20 cellular contexts compared by ENCODE assay signal in the genomic region with DNA sequence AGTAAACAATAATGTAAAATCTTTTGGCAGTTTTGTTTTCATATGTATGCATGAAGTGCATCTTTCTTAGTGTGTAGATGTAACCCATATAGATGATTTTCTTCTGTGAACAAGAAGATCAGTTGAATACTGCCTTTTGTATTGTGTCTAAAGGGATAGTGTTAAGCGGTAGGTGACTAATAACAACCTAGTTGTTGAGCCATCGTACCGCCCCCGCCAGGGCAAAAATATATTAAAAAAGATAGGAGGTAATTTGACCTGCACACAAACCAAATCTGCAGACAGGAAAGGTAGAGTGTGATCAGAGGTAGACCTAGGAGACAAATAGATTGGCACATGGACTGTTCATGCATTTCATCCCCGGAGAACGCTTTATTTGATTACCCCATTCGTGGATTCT. TPM values are rescaled to one million over a fixed set of nuclear protein-coding genes. Genes with fewer than 3 reads are reported as not detected.
DNase-seq lines count a peak whose midpoint lies in the region; ATAC-seq, FAIRE-seq and TF ChIP-seq lines count a peak whose summit lies in the region.
"Had no signal": no experiment of that assay in that cellular context is flagged by ENCODE, and none has a peak within 500 bp of the region (broad histone marks: within the 10 kb centered on the region; RNA-seq: fewer than 3 reads in every experiment).

No MANE protein-coding gene starts in this region.

- CTCF ChIA-PET in HepG2 (lab: Yijun Ruan, JAX; ENCODE audit: low intra/inter-chr PET ratio, low total read pairs) = no interaction called here
- CTCF ChIA-PET in CD4-positive, alpha-beta T cell (lab: Charles Lee) = interaction anchor here (1.0 to 1.1 kb wide), 2 partner anchors 14 to 18 kb away, joined by 4 to 5 read pairs; no protein-coding TSS in a partner anchor

- TF ChIP-seq CTCF in GM10266 (IDR thresholded peaks at IDR 0.05; ENCODE audit: control insufficient read depth, insufficient read depth, low read depth, missing control alignments) (peak; percentile 14), HepG2 (CRISPR knock-in tag; IDR thresholded peaks at IDR 0.05) (no peak; the same call in 1 of the 2 replicates), BE2C (IDR thresholded peaks at IDR 0.05; ENCODE audit: low read depth, low read length) (no peak)
- TF ChIP-seq CTCF in CD4-positive, alpha-beta T cell (IDR thresholded peaks at IDR 0.05) = no peak

- intact Hi-C loops in HepG2 (cut with micrococcal nuclease; ENCODE audit: unreplicated experiment) = loop anchor here (5.0 to 10.0 kb wide), 2 partner anchors 54 to 161 kb away; no protein-coding TSS in a partner anchor
- intact Hi-C loops in CD4-positive, alpha-beta T cell (cut with DNase I, micrococcal nuclease) = no loop called here

- no peaks in the 10 kb centered on the region for H4K20me1 ChIP-seq in HepG2 (ENCODE audit: insufficient read depth, low read length)

- H3K9ac ChIP-seq in HepG2 (ENCODE audit: insufficient read depth, low read depth, low read length) = no peak overlapping the region

- DNase-seq in GM10266 (ENCODE audit: extremely low spot score) (no peak), RKO (ENCODE audit: low spot score) (peak; percentile 22), HepG2 (ENCODE audit: low spot score) (no peak), OCI-M1 (lab: John Stamatoyannopoulos, UW) (no peak), T1000 (lab: John Stamatoyannopoulos, UW) (no peak), BE2C (no peak)
- no peak for DNase-seq in CD4-positive, alpha-beta T cell
- DNase-seq: activated CD8-positive, alpha-beta T cell treated with anti-CD3 and anti-CD28 coated beads, Interleukin-2, amount 10 ng/mL, durations not matched to agents 7 days and 5 days; CD4-positive, CD25-positive, alpha-beta regulatory T cell; KBM-7; NCI-H1930; NCI-H526 treated with DMSO at 0.1 percent for 48 hours; retina; stimulated activated CD4-positive, alpha-beta T cell treated with anti-CD3 and anti-CD28 coated beads, Interleukin-4, amount 100 ng/mL, for 4 hours; uterus had no signal

- no peaks in the 10 kb centered on the region for H3K79me2 ChIP-seq in HepG2 (ENCODE audit: insufficient read depth, low read length)

- peak; percentile 28 for ATAC-seq in HG02678 (IDR thresholded peaks at IDR 0.05; ENCODE audit: unreplicated experiment)
- peak; percentile 63 for ATAC-seq in HepG2
- no peak for ATAC-seq in CD4-positive, alpha-beta T cell (ENCODE audit: poor library complexity)
- ATAC-seq: activated CD8-positive, alpha-beta T cell treated with anti-CD3 and anti-CD28 coated beads, Interleukin-2, amount 10 ng/mL, durations not matched to agents 7 days and 5 days; stimulated activated memory B cell treated with anti-CD40 and anti-IgM and Interleukin-4, amounts not matched to agents 10 μg/mL and 1 μg/mL and 100 μg/mL, for 72 hours had no signal

- H3K4me1 ChIP-seq in HepG2 (ENCODE audit: insufficient read depth, low read length) = peaks cover 25% of the 10 kb centered on the region
- no peaks in the 10 kb centered on the region for H3K4me1 ChIP-seq in BE2C
- H3K4me1 ChIP-seq: uterus had no signal

- no peaks in the 10 kb centered on the region for H3K9me3 Mint-ChIP-seq in CD4-positive, alpha-beta T cell
- H3K9me3 Mint-ChIP-seq: stimulated activated memory B cell treated with anti-CD40 and anti-IgM and Interleukin-4, amounts not matched to agents 10 μg/mL and 1 μg/mL and 100 μg/mL, for 72 hours had no signal

- no peak for TF ChIP-seq RAD21 in HepG2 (CRISPR knock-in tag; IDR thresholded peaks at IDR 0.05)

- BruUV-seq in HepG2 (replicated peaks; lab: Mats Ljungman, UMichigan) = no TSS peak

- in situ Hi-C loops in HepG2 (cut with HindIII; ENCODE audit: extremely low pct_ligation_motif_present, low pct_unique_long_range_greater_than_20kb) = no loop called here

- POLR2A ChIA-PET in HepG2 (lab: Yijun Ruan, JAX) = no interaction called here
- POLR2A ChIA-PET in CD4-positive, alpha-beta T cell (lab: Charles Lee) = no interaction called here

- no peak overlapping the region for H2AFZ ChIP-seq in HepG2 (ENCODE audit: low read length)

- no peaks in the 10 kb centered on the region for H3K36me3 ChIP-seq in HepG2 (replicated peaks in 1 of 2; ENCODE audit: control insufficient read depth in 1 of 2, insufficient read depth in 2 of 2, low read length in 2 of 2)
- no peaks in the 10 kb centered on the region for H3K36me3 ChIP-seq in BE2C
- H3K36me3 ChIP-seq: SJSA1, uterus had no signal

- no peak overlapping the region for H3K27ac ChIP-seq in HepG2 (ENCODE audit: extremely low read length, insufficient read depth, low read length)
- no peak overlapping the region for H3K27ac ChIP-seq in CD4-positive, alpha-beta T cell (ENCODE audit: low read depth, low read length)
- H3K27ac ChIP-seq: SJSA1, uterus had no signal

- TF ChIP-seq POLR2A in HepG2 (IDR thresholded peaks at IDR 0.05; ENCODE audit: insufficient read depth in 1 of 2, low read depth in 2 of 2, low read length in 2 of 2) = no peak

- no peaks in the 10 kb centered on the region for H3K9me3 ChIP-seq in HepG2 (ENCODE audit: low read length)
- no peaks in the 10 kb centered on the region for H3K9me3 ChIP-seq in BE2C
- no peaks in the 10 kb centered on the region for H3K9me3 ChIP-seq in CD4-positive, alpha-beta T cell (ENCODE audit: control insufficient read depth, low read length)
- H3K9me3 ChIP-seq: SJSA1, uterus had no signal

- peaks cover 12% of the 10 kb centered on the region for H3K4me1 Mint-ChIP-seq in CD4-positive, alpha-beta T cell (ENCODE audit: low read depth)

- peaks cover 76% of the 10 kb centered on the region for H3K27me3 Mint-ChIP-seq in CD4-positive, alpha-beta T cell

- H3K4me3 Mint-ChIP-seq in CD4-positive, alpha-beta T cell = no peak overlapping the region
- H3K4me3 Mint-ChIP-seq: activated CD8-positive, alpha-beta T cell treated with anti-CD3 and anti-CD28 coated beads, Interleukin-2, amount 10 ng/mL, durations not matched to agents 7 days and 5 days; CD4-positive, CD25-positive, alpha-beta regulatory T cell; stimulated activated memory B cell treated with anti-CD40 and anti-IgM and Interleukin-4, amounts not matched to agents 10 μg/mL and 1 μg/mL and 100 μg/mL, for 72 hours had no signal

- WGBS in HepG2 (ENCODE audit: low lambda C conversion rate) = 2% methylated on average over 7 of the region's 7 CpGs

- H3K27me3 ChIP-seq in HepG2 (ENCODE audit: control insufficient read depth in 1 of 2, insufficient read depth in 2 of 2, low read length in 2 of 2) (peaks cover 0 to 4% of the 10 kb centered on the region in 2 experiments; a peak in 2 of 5 replicates), BE2C (peaks cover 3% of the 10 kb centered on the region; the same call in 1 of the 2 replicates)
- peaks cover 34% of the 10 kb centered on the region for H3K27me3 ChIP-seq in CD4-positive, alpha-beta T cell (ENCODE audit: control insufficient read depth, insufficient read depth, low read length)
- H3K27me3 ChIP-seq: SJSA1, uterus had no signal

- H3K4me2 ChIP-seq in HepG2 (ENCODE audit: low read depth, low read length) = peak overlapping the region; percentile 33; the same call in 1 of the 2 replicates

- no peak for FAIRE-seq in HepG2 (lab: Jason Lieb, UNC)
- FAIRE-seq: astrocyte had no signal

- no peak overlapping the region for H3K27ac Mint-ChIP-seq in CD4-positive, alpha-beta T cell
- H3K27ac Mint-ChIP-seq: activated CD8-positive, alpha-beta T cell treated with anti-CD3 and anti-CD28 coated beads, Interleukin-2, amount 10 ng/mL, durations not matched to agents 7 days and 5 days; CD4-positive, CD25-positive, alpha-beta regulatory T cell; stimulated activated memory B cell treated with anti-CD40 and anti-IgM and Interleukin-4, amounts not matched to agents 10 μg/mL and 1 μg/mL and 100 μg/mL, for 72 hours had no signal

- H3K4me3 ChIP-seq in HepG2 (replicated peaks in 1 of 3; ENCODE audit: insufficient read depth in 1 of 3, low read depth in 2 of 3, low read length in 3 of 3) (no peak overlapping the region), BE2C (ENCODE audit: low read depth, low read length) (no peak overlapping the region)
- H3K4me3 ChIP-seq: SJSA1, uterus had no signal

- H3K36me3 Mint-ChIP-seq in CD4-positive, alpha-beta T cell (ENCODE audit: low read depth) = no peaks in the 10 kb centered on the region
- H3K36me3 Mint-ChIP-seq: CD4-positive, CD25-positive, alpha-beta regulatory T cell; stimulated activated memory B cell treated with anti-CD40 and anti-IgM and Interleukin-4, amounts not matched to agents 10 μg/mL and 1 μg/mL and 100 μg/mL, for 72 hours had no signal

- TF ChIP-seq EP300 in HepG2 (IDR thresholded peaks at IDR 0.05; ENCODE audit: low read depth in 2 of 2, low read length in 2 of 2) (no peak), HepG2 (CRISPR knock-in tag; IDR thresholded peaks at IDR 0.05; ENCODE audit: borderline replicate concordance) (no peak)

TF ChIP-seq in HepG2, 621 proteins besides CTCF, POLR2A, EP300 and RAD21:
- TF ChIP-seq SIX1 (CRISPR knock-in tag; IDR thresholded peaks at IDR 0.05; ENCODE audit: borderline replicate concordance) = 0 out of 2 replicates have a peak, but pooled peaks have one; percentile 44
- TF ChIP-seq ZNF883 (CRISPR knock-in tag; IDR thresholded peaks at IDR 0.05; ENCODE audit: not compliant biosample characterization) = no peak

RNA-seq across cellular contexts. Expression of a gene that starts 3.3 kb away (rescaled TPM):
- total RNA-seq in HepG2 (2016; rRNA removed; fragmentation: Illumina TruSeq; extraction: Trizol) = not detected in 2 replicates
- not detected in 2 replicates for total RNA-seq in HepG2 (2016; cell fraction: cytosol; rRNA removed; fragmentation: Illumina TruSeq; extraction: Trizol; ENCODE audit: low read depth)
- not detected in 2 replicates for total RNA-seq in HepG2 (2016; cell fraction: insoluble cytoplasmic fraction; rRNA removed; fragmentation: Illumina TruSeq; extraction: Trizol)
- not detected in 2 replicates for total RNA-seq in HepG2 (2016; cell fraction: membrane; rRNA removed; fragmentation: Illumina TruSeq; extraction: Trizol)
- total RNA-seq in HepG2 (2016; cell fraction: nucleus; rRNA removed; fragmentation: Illumina TruSeq; extraction: Trizol) = not detected in 2 replicates
- polyA plus RNA-seq in HepG2 (2011; rRNA removed) = not detected in 2 replicates
- not detected in 2 replicates for polyA plus RNA-seq in HepG2 (2011; cell fraction: cytosol; rRNA removed)
- polyA plus RNA-seq in HepG2 (2011; cell fraction: nucleus; rRNA removed) = not detected in 2 replicates
- polyA plus RNA-seq in HepG2 (2012) = not detected in 2 replicates
- polyA plus RNA-seq in HepG2 (2016; cell fraction: cytosol; fragmentation: Illumina TruSeq; extraction: Trizol; ENCODE audit: low read depth) = not detected in 2 replicates
- not detected in 2 replicates for polyA plus RNA-seq in HepG2 (2016; cell fraction: insoluble cytoplasmic fraction; fragmentation: Illumina TruSeq; extraction: Trizol; ENCODE audit: low read depth)
- not detected in 2 replicates for polyA plus RNA-seq in HepG2 (2016; cell fraction: membrane; fragmentation: Illumina TruSeq; extraction: Trizol; ENCODE audit: low read depth)
- polyA plus RNA-seq in HepG2 (2016; cell fraction: nucleus; fragmentation: Illumina TruSeq; extraction: Trizol; ENCODE audit: insufficient read depth, low read depth) = not detected in 2 replicates
- not detected in 2 replicates for polyA minus RNA-seq in HepG2 (2011; rRNA and poly(A)+ RNA removed; ENCODE audit: low replicate concordance)
- polyA minus RNA-seq in HepG2 (2011; cell fraction: cytosol; rRNA and poly(A)+ RNA removed) = not detected in 2 replicates
- not detected in 2 replicates for polyA minus RNA-seq in HepG2 (2011; cell fraction: nucleus; rRNA and poly(A)+ RNA removed)
- not detected for polyA plus RNA-seq in BE2C (2012; ENCODE audit: insufficient read depth, insufficient read length, low read depth)
- not detected for total RNA-seq in CD4-positive, alpha-beta T cell
- total RNA-seq: activated CD8-positive, alpha-beta T cell treated with anti-CD3 and anti-CD28 coated beads, Interleukin-2, amount 10 ng/mL, durations not matched to agents 7 days and 5 days; CD4-positive, CD25-positive, alpha-beta regulatory T cell; dermis microvascular lymphatic vessel endothelial cell; SJSA1 had no signal
- polyA plus RNA-seq: CD4-positive, CD25-positive, alpha-beta regulatory T cell had no signal
